Comparison of ENCODE assay signal across 1 cellular context in genomic region chr2:69815717-69816116, GRCh38.
TF ChIP-seq lines count a peak whose summit lies in the region.

No MANE protein-coding gene starts in this region.

TF ChIP-seq in A549, 52 proteins besides CTCF, POLR2A, EP300 and RAD21:
- TF ChIP-seq FOXS1 (CRISPR knock-in tag; IDR thresholded peaks at IDR 0.05) (no peak), PBX3 (IDR thresholded peaks at IDR 0.05) (no peak), JUNB (IDR thresholded peaks at IDR 0.05) (no peak), HOXB13 (CRISPR knock-in tag; IDR thresholded peaks at IDR 0.05; ENCODE audit: low read depth) (no peak), ATOH8 (CRISPR knock-in tag; IDR thresholded peaks at IDR 0.05; ENCODE audit: low read depth) (no peak), EHMT2 (IDR thresholded peaks at IDR 0.05; ENCODE audit: low read depth) (no peak), SMC3 (IDR thresholded peaks at IDR 0.05) (no peak), CHD4 (IDR thresholded peaks at IDR 0.05; ENCODE audit: borderline replicate concordance) (no peak), NPAS2 (CRISPR knock-in tag; IDR thresholded peaks at IDR 0.05; ENCODE audit: borderline replicate concordance) (no peak), HOXA7 (CRISPR knock-in tag; IDR thresholded peaks at IDR 0.05) (no peak), ZSCAN20 (CRISPR knock-in tag; IDR thresholded peaks at IDR 0.05) (no peak), NR3C1 (IDR thresholded peaks at IDR 0.05) (no peak)
- TF ChIP-seq, protein P1, sequence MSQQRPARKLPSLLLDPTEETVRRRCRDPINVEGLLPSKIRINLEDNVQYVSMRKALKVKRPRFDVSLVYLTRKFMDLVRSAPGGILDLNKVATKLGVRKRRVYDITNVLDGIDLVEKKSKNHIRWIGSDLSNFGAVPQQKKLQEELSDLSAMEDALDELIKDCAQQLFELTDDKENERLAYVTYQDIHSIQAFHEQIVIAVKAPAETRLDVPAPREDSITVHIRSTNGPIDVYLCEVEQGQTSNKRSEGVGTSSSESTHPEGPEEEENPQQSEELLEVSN (IDR thresholded peaks at IDR 0.05; ENCODE audit: borderline replicate concordance, low read depth), result no peak
- TF ChIP-seq, protein P2, sequence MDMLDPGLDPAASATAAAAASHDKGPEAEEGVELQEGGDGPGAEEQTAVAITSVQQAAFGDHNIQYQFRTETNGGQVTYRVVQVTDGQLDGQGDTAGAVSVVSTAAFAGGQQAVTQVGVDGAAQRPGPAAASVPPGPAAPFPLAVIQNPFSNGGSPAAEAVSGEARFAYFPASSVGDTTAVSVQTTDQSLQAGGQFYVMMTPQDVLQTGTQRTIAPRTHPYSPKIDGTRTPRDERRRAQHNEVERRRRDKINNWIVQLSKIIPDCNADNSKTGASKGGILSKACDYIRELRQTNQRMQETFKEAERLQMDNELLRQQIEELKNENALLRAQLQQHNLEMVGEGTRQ (IDR thresholded peaks at IDR 0.05), result no peak
